16 cellular contexts compared by ENCODE assay signal in genomic region chr1:232292246-232292645, GRCh38.
"Had no signal": no experiment of that assay in that cellular context is flagged by ENCODE, and none has a peak within 500 bp of the region (broad histone marks: within the 10 kb centered on the region; RNA-seq: fewer than 3 reads in every experiment).

No MANE protein-coding gene starts in this region.

- H3K36me3 ChIP-seq: ascending aorta, tibial nerve had no signal

- H3K9me3 ChIP-seq: ascending aorta, tibial nerve had no signal

- H3K4me3 ChIP-seq: ascending aorta, coronary artery, SK-N-MC, tibial nerve had no signal

- H3K4me1 ChIP-seq: ascending aorta had no signal

- ATAC-seq: activated CD8-positive, alpha-beta T cell treated with anti-CD3 and anti-CD28 coated beads, Interleukin-2, amount 10 ng/mL, durations not matched to agents 7 days and 5 days; stimulated activated effector memory CD8-positive, alpha-beta T cell treated with anti-CD3 and anti-CD28 coated beads, Interleukin-12 subunit alpha, Interleukin-12 subunit beta, amount 100 ng/mL, for 72 hours had no signal

- H3K27ac ChIP-seq: ascending aorta, SK-N-MC had no signal

- H3K9me3 Mint-ChIP-seq: nephron progenitor cell; stimulated activated effector memory CD8-positive, alpha-beta T cell treated with anti-CD3 and anti-CD28 coated beads, Interleukin-12 subunit alpha, Interleukin-12 subunit beta, amount 100 ng/mL, for 72 hours; T-helper 1 cell treated with Interleukin-12 subunit alpha and Interleukin-12 subunit beta and Interleukin-4 antibody, amounts not matched to agents 30 μg/mL and 1 μg/mL, for 36 hours; WTC11 had no signal

- H3K27ac Mint-ChIP-seq: activated CD8-positive, alpha-beta T cell treated with anti-CD3 and anti-CD28 coated beads, Interleukin-2, amount 10 ng/mL, durations not matched to agents 7 days and 5 days; memory B cell; nephron progenitor cell; stimulated activated effector memory CD8-positive, alpha-beta T cell treated with anti-CD3 and anti-CD28 coated beads, Interleukin-12 subunit alpha, Interleukin-12 subunit beta, amount 100 ng/mL, for 72 hours; T-helper 1 cell treated with Interleukin-12 subunit alpha and Interleukin-12 subunit beta and Interleukin-4 antibody, amounts not matched to agents 30 μg/mL and 1 μg/mL, for 36 hours; WTC11 had no signal

- H3K4me3 Mint-ChIP-seq: activated CD8-positive, alpha-beta T cell treated with anti-CD3 and anti-CD28 coated beads, Interleukin-2, amount 10 ng/mL, durations not matched to agents 7 days and 5 days; memory B cell; nephron progenitor cell; stimulated activated effector memory CD8-positive, alpha-beta T cell treated with anti-CD3 and anti-CD28 coated beads, Interleukin-12 subunit alpha, Interleukin-12 subunit beta, amount 100 ng/mL, for 72 hours; T-helper 1 cell treated with Interleukin-12 subunit alpha and Interleukin-12 subunit beta and Interleukin-4 antibody, amounts not matched to agents 30 μg/mL and 1 μg/mL, for 36 hours; WTC11 had no signal

- H3K27me3 ChIP-seq: ascending aorta, tibial nerve had no signal

- DNase-seq: activated CD4-positive, alpha-beta T cell treated with anti-CD3 and anti-CD28 coated beads for 48 hours; activated CD8-positive, alpha-beta memory T cell treated with anti-CD3 and anti-CD28 coated beads, Interleukin-2, amount 50 U/mL, for 48 hours; activated CD8-positive, alpha-beta T cell treated with anti-CD3 and anti-CD28 coated beads, Interleukin-2, amount 10 ng/mL, durations not matched to agents 7 days and 5 days; activated naive CD4-positive, alpha-beta T cell; caudate nucleus; effector CD8-positive, alpha-beta T cell; nephron progenitor cell; stimulated activated CD4-positive, alpha-beta T cell treated with anti-CD3 and anti-CD28 coated beads, Interleukin-15, amount 100 ng/mL, for 24 hours had no signal

- H3K27me3 Mint-ChIP-seq: memory B cell had no signal

- H3K4me1 Mint-ChIP-seq: memory B cell; nephron progenitor cell; stimulated activated effector memory CD8-positive, alpha-beta T cell treated with anti-CD3 and anti-CD28 coated beads, Interleukin-12 subunit alpha, Interleukin-12 subunit beta, amount 100 ng/mL, for 72 hours; WTC11 had no signal

- H3K36me3 Mint-ChIP-seq: memory B cell; stimulated activated effector memory CD8-positive, alpha-beta T cell treated with anti-CD3 and anti-CD28 coated beads, Interleukin-12 subunit alpha, Interleukin-12 subunit beta, amount 100 ng/mL, for 72 hours; WTC11 had no signal
